Comparison of ENCODE assay signal across 15 cellular contexts in the genomic region with DNA sequence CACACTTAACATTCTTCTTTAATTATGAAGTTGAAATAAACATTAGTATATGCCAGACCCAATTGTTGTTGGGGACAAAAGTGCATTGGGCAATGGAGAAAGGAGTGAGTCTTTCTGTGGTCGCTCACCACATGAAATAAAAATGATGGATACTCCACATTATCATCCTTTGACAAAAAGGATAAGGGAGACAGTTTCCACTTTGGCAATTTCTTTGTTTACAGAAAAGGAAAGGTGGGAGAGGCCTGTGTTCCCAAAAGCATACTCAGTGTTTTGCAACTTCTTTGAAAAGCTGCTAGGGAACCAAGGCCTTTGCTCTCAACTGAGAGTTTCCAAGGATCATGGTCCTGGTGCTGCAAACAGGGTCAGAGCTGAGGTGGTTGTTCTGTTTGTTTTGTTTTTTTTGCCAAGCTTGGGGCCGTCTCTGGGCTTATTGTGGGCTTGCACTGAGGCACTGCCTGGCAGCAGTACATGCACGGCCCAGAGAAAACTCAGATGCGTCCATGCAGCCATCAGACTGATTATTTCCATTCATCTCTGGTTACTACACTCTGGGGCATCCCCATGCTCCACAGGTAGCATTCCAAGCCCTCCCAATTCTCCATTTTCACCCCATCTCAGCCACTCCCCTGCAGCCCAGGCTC.
DNase-seq lines count a peak whose midpoint lies in the region; ATAC-seq and TF ChIP-seq lines count a peak whose summit lies in the region.
"Had no signal": no experiment of that assay in that cellular context is flagged by ENCODE, and none has a peak within 500 bp of the region (broad histone marks: within the 10 kb centered on the region; RNA-seq: fewer than 3 reads in every experiment).

No MANE protein-coding gene starts in this region.

- no peaks in the 10 kb centered on the region for H3K9me3 ChIP-seq in adipocyte (ENCODE audit: control insufficient read depth, low read length)
- no peaks in the 10 kb centered on the region for H3K9me3 ChIP-seq in left lung
- no peaks in the 10 kb centered on the region for H3K9me3 ChIP-seq in testis
- H3K9me3 ChIP-seq: BLaER1, Peyer's patch had no signal

- peak overlapping the region; percentile 43 for H3K9ac ChIP-seq in adipocyte (ENCODE audit: low read length)
- H3K9ac ChIP-seq: BLaER1 had no signal

- H3K27me3 ChIP-seq in adipocyte (replicated peaks; ENCODE audit: control insufficient read depth, insufficient read depth, low read length): no peaks in the 10 kb centered on the region
- H3K27me3 ChIP-seq in left lung: no peaks in the 10 kb centered on the region
- H3K27me3 ChIP-seq in testis: no peaks in the 10 kb centered on the region
- H3K27me3 ChIP-seq: BLaER1, Peyer's patch had no signal

- TF ChIP-seq CTCF in left lung (IDR thresholded peaks at IDR 0.05) (no peak), testis (IDR thresholded peaks at IDR 0.05) (no peak)

- peak; percentile 27 for ATAC-seq in left lung
- no peak for ATAC-seq in HG02588 (IDR thresholded peaks at IDR 0.05; ENCODE audit: unreplicated experiment)

- H3K4me1 ChIP-seq in adipocyte (ENCODE audit: control insufficient read depth, insufficient read depth, low read length) (peaks cover 39% of the 10 kb centered on the region), left lung (no peaks in the 10 kb centered on the region), testis (peaks cover 26% of the 10 kb centered on the region)
- H3K4me1 ChIP-seq: Peyer's patch had no signal

- TF ChIP-seq POLR2A in testis (IDR thresholded peaks at IDR 0.05): no peak

- H3K4me3 ChIP-seq in adipocyte (ENCODE audit: low read length) (no peak overlapping the region), left lung (no peak overlapping the region), testis (no peak overlapping the region)
- H3K4me3 ChIP-seq: BLaER1, Peyer's patch had no signal

- H3K36me3 ChIP-seq in adipocyte (ENCODE audit: control insufficient read depth, insufficient read depth, low read length, severe bottlenecking) (no peaks in the 10 kb centered on the region), left lung (no peaks in the 10 kb centered on the region), testis (ENCODE audit: low read depth, missing control alignments) (no peaks in the 10 kb centered on the region)
- H3K36me3 ChIP-seq: BLaER1, Peyer's patch had no signal

- WGBS in testis, 2 donors: 49% methylated on average over 4 of the region's 4 CpGs

- peak; percentile 52 for DNase-seq in AG20443 (ENCODE audit: low spot score)
- DNase-seq in adipocyte (ENCODE audit: low read depth): peak; percentile 20
- no peak for DNase-seq in left lung
- peak; percentile 37 for DNase-seq in testis
- no peak for DNase-seq in effector CD4-positive, alpha-beta T cell
- DNase-seq in activated CD8-positive, alpha-beta memory T cell treated with anti-CD3 and anti-CD28 coated beads for 24 hours: no peak
- DNase-seq: CD8-positive, alpha-beta memory T cell; H9; Karpas-422; NCI-H1930; NCI-H2171 treated with DMSO at 0.1 percent for 48 hours; Peyer's patch; SHP77 had no signal

- intact Hi-C loops in left lung (cut with DNase I): no loop called here
- intact Hi-C loops in testis (cut with DNase I; ENCODE audit: low total_unique reads): loop anchor here (10.0 kb wide), 1 partner anchor 55 kb away; no protein-coding TSS in a partner anchor

- H3K27ac ChIP-seq in left lung (no peak overlapping the region), testis (no peak overlapping the region)
- H3K27ac ChIP-seq: BLaER1 had no signal

Comparison
In these comparisons a context has a peak if more than half of its experiments do, and no peak if none do; other contexts are left out.
1. DNase-seq: peak in AG20443 (single experiment), adipocyte (single experiment) and testis (single experiment); none in left lung (0 of 2), effector CD4-positive, alpha-beta T cell (single experiment) and activated CD8-positive, alpha-beta memory T cell treated with anti-CD3 and anti-CD28 coated beads for 24 hours (single experiment).